Comparison of ENCODE assay signal across 21 cellular contexts in genomic region chr15:66927326-66928077, GRCh38.
A peak's percentile ranks its signal among the peaks of the same experiment; 100 is the strongest.
DNase-seq lines count a peak whose midpoint lies in the region; ATAC-seq and TF ChIP-seq lines count a peak whose summit lies in the region.
"Had no signal": no experiment of that assay in that cellular context is flagged by ENCODE, and none has a peak within 500 bp of the region (broad histone marks: within the 10 kb centered on the region; RNA-seq: fewer than 3 reads in every experiment).

No MANE protein-coding gene starts in this region.

- no peak overlapping the region for H3K27ac Mint-ChIP-seq in HFFc6
- H3K27ac Mint-ChIP-seq: stimulated activated naive CD8-positive, alpha-beta T cell treated with anti-CD3 and anti-CD28 coated beads, Interleukin-15, amount 100 ng/mL, for 72 hours had no signal

- ATAC-seq in heart left ventricle: peak; percentile 39 to 78 (median 58)
- ATAC-seq in psoas muscle: peak in 3 of 4 donors; percentile 33 to 56 (median 55)
- no peak for ATAC-seq in HG02623 (IDR thresholded peaks at IDR 0.05; ENCODE audit: unreplicated experiment)
- ATAC-seq: stimulated activated naive CD8-positive, alpha-beta T cell treated with anti-CD3 and anti-CD28 coated beads, Interleukin-15, amount 100 ng/mL, for 72 hours had no signal

- no peak overlapping the region for H3K4me3 ChIP-seq in choroid plexus epithelial cell (ENCODE audit: low read depth, low read length)
- no peak overlapping the region for H3K4me3 ChIP-seq in heart left ventricle
- H3K4me3 ChIP-seq in psoas muscle: no peak overlapping the region
- H3K4me3 ChIP-seq: adrenal gland, ovary, upper lobe of left lung had no signal

- H3K36me3 ChIP-seq in heart left ventricle: no peaks in the 10 kb centered on the region
- no peaks in the 10 kb centered on the region for H3K36me3 ChIP-seq in psoas muscle (ENCODE audit: insufficient read depth in 1 of 2, low read depth in 1 of 2)
- H3K36me3 ChIP-seq: adrenal gland, ovary, upper lobe of left lung had no signal

- no peak overlapping the region for H3K4me3 Mint-ChIP-seq in HFFc6
- H3K4me3 Mint-ChIP-seq: stimulated activated naive CD8-positive, alpha-beta T cell treated with anti-CD3 and anti-CD28 coated beads, Interleukin-15, amount 100 ng/mL, for 72 hours had no signal

- H3K36me3 Mint-ChIP-seq in HFFc6 (ENCODE audit: low read depth): peaks cover 11% of the 10 kb centered on the region; the same call in 1 of the 2 replicates

- DNase-seq in HFFc6 (peak; percentile 19), choroid plexus epithelial cell (ENCODE audit: low read depth) (peak; percentile 38), heart left ventricle (no peak), psoas muscle (no peak), DMS53 (lab: John Stamatoyannopoulos, UW) (no peak)
- no peak for DNase-seq in central memory CD4-positive, alpha-beta T cell
- no peak for DNase-seq in stimulated activated CD4-positive, alpha-beta T cell treated with anti-CD3 and anti-CD28 coated beads, Interleukin-2, amount 100 ng/mL, for 24 hours
- DNase-seq: activated CD4-positive, alpha-beta T cell treated with anti-CD3 and anti-CD28 coated beads, Interleukin-2, amount 50 U/mL, for 1 hour; activated CD8-positive, alpha-beta memory T cell treated with anti-CD3 and anti-CD28 coated beads, Interleukin-2, amount 50 U/mL, for 48 hours; activated effector memory CD4-positive, alpha-beta T cell treated with anti-CD3 and anti-CD28 coated beads, Interleukin-2, amount 50 U/mL, for 16 hours; caudate nucleus; effector memory CD4-positive, alpha-beta T cell; foreskin melanocyte; NCI-H1436; NCI-H524 treated with DMSO at 0.1 percent for 48 hours; ovary; stimulated activated CD4-positive, alpha-beta T cell treated with anti-CD3 and anti-CD28 coated beads, Interleukin-4, amount 100 ng/mL, for 1 hour; stimulated activated naive CD8-positive, alpha-beta T cell treated with anti-CD3 and anti-CD28 coated beads, Interleukin-15, amount 100 ng/mL, for 72 hours had no signal

- H3K9me3 Mint-ChIP-seq in HFFc6: peaks cover 10% of the 10 kb centered on the region

- H3K4me1 Mint-ChIP-seq in HFFc6 (ENCODE audit: low read depth): peaks cover 28% of the 10 kb centered on the region

- H3K4me1 ChIP-seq in heart left ventricle (peaks cover 0 to 46% (median 25%) of the 10 kb centered on the region in 12 donors), psoas muscle (no peaks in the 10 kb centered on the region)

- TF ChIP-seq CTCF in HFFc6 (IDR thresholded peaks at IDR 0.05) (no peak), choroid plexus epithelial cell (conservative IDR thresholded peaks at IDR 0.05; ENCODE audit: low read depth, low read length) (no peak), heart left ventricle (IDR thresholded peaks at IDR 0.05) (no peak), psoas muscle (IDR thresholded peaks at IDR 0.05) (no peak)

- 36 to 50% (median 43%) methylated on average over 4 of the region's 4 CpGs for WGBS in heart left ventricle, 4 donors
- 48 to 51% (median 49%) methylated on average over 4 of the region's 4 CpGs for WGBS in psoas muscle, 3 donors

- peak overlapping the region in 10 of 12 donors; percentile 11 to 62 (median 44) for H3K27ac ChIP-seq in heart left ventricle
- no peak overlapping the region for H3K27ac ChIP-seq in psoas muscle
- H3K27ac ChIP-seq: ovary, upper lobe of left lung had no signal

- H3K9me3 ChIP-seq in heart left ventricle: peaks cover 0 to 9% (median 5%) of the 10 kb centered on the region in 12 donors
- no peaks in the 10 kb centered on the region for H3K9me3 ChIP-seq in psoas muscle
- H3K9me3 ChIP-seq: adrenal gland, ovary had no signal

- TF ChIP-seq POLR2A in heart left ventricle (IDR thresholded peaks at IDR 0.05): no peak

- H3K27me3 Mint-ChIP-seq in HFFc6 (ENCODE audit: insufficient read depth): peaks cover 3% of the 10 kb centered on the region

- no peaks in the 10 kb centered on the region for H3K27me3 ChIP-seq in heart left ventricle
- H3K27me3 ChIP-seq in psoas muscle (ENCODE audit: insufficient read depth in 3 of 3, low read length in 2 of 3): peaks cover 0 to 4% (median 4%) of the 10 kb centered on the region in 3 donors
- H3K27me3 ChIP-seq: adrenal gland, ovary, upper lobe of left lung had no signal

- intact Hi-C loops in heart left ventricle (cut with DNase I) (no loop called here), psoas muscle (cut with DNase I) (no loop called here)

Comparison
In these comparisons a context has a peak if more than half of its experiments do, and no peak if none do; other contexts are left out.
1. DNase-seq: peak in HFFc6 (single experiment) and choroid plexus epithelial cell (single experiment); none in heart left ventricle (0 of 5), psoas muscle (0 of 2), central memory CD4-positive, alpha-beta T cell (single experiment), DMS53 (single experiment) and stimulated activated CD4-positive, alpha-beta T cell treated with anti-CD3 and anti-CD28 coated beads, Interleukin-2, amount 100 ng/mL, for 24 hours (0 of 2).